8 cellular contexts compared by ENCODE assay signal in genomic region chr6:32186496-32186840, GRCh38. TPM values are rescaled to one million over a fixed set of nuclear protein-coding genes. Genes with fewer than 3 reads are reported as not detected.
DNase-seq lines count a peak whose midpoint lies in the region; ATAC-seq, FAIRE-seq and TF ChIP-seq lines count a peak whose summit lies in the region.
"Had no signal": no experiment of that assay in that cellular context is flagged by ENCODE, and none has a peak within 500 bp of the region (broad histone marks: within the 10 kb centered on the region; RNA-seq: fewer than 3 reads in every experiment).

No MANE protein-coding gene starts in this region.

- peaks cover 12% of the 10 kb centered on the region for H3K79me2 ChIP-seq in GM23338 (replicated peaks; ENCODE audit: insufficient read depth)

- intact Hi-C loops in activated CD4-positive, alpha-beta memory T cell treated with anti-CD3 and anti-CD28 coated beads for 36 hours (cut with micrococcal nuclease): no loop called here

- POLR2A ChIA-PET in activated CD4-positive, alpha-beta memory T cell treated with anti-CD3 and anti-CD28 coated beads for 36 hours (lab: Charles Lee): interaction anchor here (8.5 kb wide), 1 partner anchor 8 kb away, joined by 57 read pairs; the partner anchor contains the start of genes AGPAT1 and RNF5

- H3K36me3 Mint-ChIP-seq in GM23338 (ENCODE audit: low read depth) (peaks cover 55% of the 10 kb centered on the region), immature natural killer cell (peaks cover 5 to 24% (median 11%) of the 10 kb centered on the region in 3 donors)
- H3K36me3 Mint-ChIP-seq in activated CD4-positive, alpha-beta memory T cell treated with anti-CD3 and anti-CD28 coated beads for 36 hours: peaks cover 54% of the 10 kb centered on the region
- H3K36me3 Mint-ChIP-seq in stimulated activated memory B cell treated with anti-CD40 and anti-IgM and Interleukin-4, amounts not matched to agents 10 μg/mL and 1 μg/mL and 100 μg/mL, for 72 hours: peaks cover 49% of the 10 kb centered on the region

- H3K4me1 Mint-ChIP-seq in GM23338 (peaks cover 41% of the 10 kb centered on the region), immature natural killer cell (peaks cover 44 to 45% of the 10 kb centered on the region in 2 donors)
- H3K4me1 Mint-ChIP-seq in activated CD4-positive, alpha-beta memory T cell treated with anti-CD3 and anti-CD28 coated beads for 36 hours (ENCODE audit: low read depth): peaks cover 54% of the 10 kb centered on the region
- H3K4me1 Mint-ChIP-seq in stimulated activated memory B cell treated with anti-CD40 and anti-IgM and Interleukin-4, amounts not matched to agents 10 μg/mL and 1 μg/mL and 100 μg/mL, for 72 hours: peaks cover 54% of the 10 kb centered on the region

- H3K27me3 ChIP-seq in GM23338 (ENCODE audit: insufficient read depth): no peaks in the 10 kb centered on the region

- TF ChIP-seq POLR2A in H54 (IDR thresholded peaks at IDR 0.05; ENCODE audit: low read depth, low read length): no peak

- H3K27me3 Mint-ChIP-seq in GM23338 (ENCODE audit: insufficient read depth, low read depth, poor library complexity) (peaks cover 27% of the 10 kb centered on the region), immature natural killer cell (ENCODE audit: low read depth in 3 of 3) (peaks cover 6 to 15% (median 13%) of the 10 kb centered on the region in 3 donors)
- H3K27me3 Mint-ChIP-seq in activated CD4-positive, alpha-beta memory T cell treated with anti-CD3 and anti-CD28 coated beads for 36 hours: no peaks in the 10 kb centered on the region
- H3K27me3 Mint-ChIP-seq in stimulated activated memory B cell treated with anti-CD40 and anti-IgM and Interleukin-4, amounts not matched to agents 10 μg/mL and 1 μg/mL and 100 μg/mL, for 72 hours: no peaks in the 10 kb centered on the region

- CTCF ChIA-PET in activated CD4-positive, alpha-beta memory T cell treated with anti-CD3 and anti-CD28 coated beads for 36 hours (lab: Charles Lee): interaction anchor here (1.9 kb wide), 1 partner anchor 9 kb away, joined by 9 read pairs; no protein-coding TSS in a partner anchor

- FAIRE-seq in H54 (lab: Jason Lieb, UNC): no peak

- no peaks in the 10 kb centered on the region; the same call in 2 of the 3 replicates for H3K9me3 Mint-ChIP-seq in GM23338
- H3K9me3 Mint-ChIP-seq in activated CD4-positive, alpha-beta memory T cell treated with anti-CD3 and anti-CD28 coated beads for 36 hours: no peaks in the 10 kb centered on the region
- H3K9me3 Mint-ChIP-seq in immature natural killer cell: no peaks in the 10 kb centered on the region
- no peaks in the 10 kb centered on the region for H3K9me3 Mint-ChIP-seq in stimulated activated memory B cell treated with anti-CD40 and anti-IgM and Interleukin-4, amounts not matched to agents 10 μg/mL and 1 μg/mL and 100 μg/mL, for 72 hours

- H3K4me2 ChIP-seq in GM23338: no peak overlapping the region

- H3K4me3 Mint-ChIP-seq in GM23338 (no peak overlapping the region; the same call in 2 of the 3 replicates), immature natural killer cell (peak overlapping the region in 4 of 5 donors; percentile 19 to 55 (median 38))
- no peak overlapping the region for H3K4me3 Mint-ChIP-seq in activated CD4-positive, alpha-beta memory T cell treated with anti-CD3 and anti-CD28 coated beads for 36 hours
- no peak overlapping the region for H3K4me3 Mint-ChIP-seq in stimulated activated memory B cell treated with anti-CD40 and anti-IgM and Interleukin-4, amounts not matched to agents 10 μg/mL and 1 μg/mL and 100 μg/mL, for 72 hours

- H3F3A ChIP-seq in GM23338 (replicated peaks; ENCODE audit: low read depth): peaks cover 17% of the 10 kb centered on the region

- H4K20me1 ChIP-seq in GM23338 (replicated peaks; ENCODE audit: insufficient read depth): no peaks in the 10 kb centered on the region

- DNase-seq in GM23338 (ENCODE audit: low spot score) (no peak), immature natural killer cell (no peak), H54 (ENCODE audit: insufficient read length, low spot score) (no peak), amniotic stem cell (lab: John Stamatoyannopoulos, UW) (no peak), medulla oblongata (ENCODE audit: extremely low spot score) (no peak)
- no peak for DNase-seq in activated CD4-positive, alpha-beta memory T cell treated with anti-CD3 and anti-CD28 coated beads for 36 hours
- DNase-seq: effector CD8-positive, alpha-beta T cell had no signal

- H3K4me3 ChIP-seq in GM23338: no peak overlapping the region

- TF ChIP-seq CTCF in GM23338 (conservative IDR thresholded peaks at IDR 0.05; ENCODE audit: low read depth in 2 of 2): no peak

- H3K27ac Mint-ChIP-seq in GM23338 (0 out of 2 replicates have a peak overlapping the region, but pooled peaks have one; percentile 11), immature natural killer cell (peak overlapping the region; percentile 64 to 85 (median 82))
- H3K27ac Mint-ChIP-seq in activated CD4-positive, alpha-beta memory T cell treated with anti-CD3 and anti-CD28 coated beads for 36 hours: peak overlapping the region; percentile 86
- peak overlapping the region; percentile 92 for H3K27ac Mint-ChIP-seq in stimulated activated memory B cell treated with anti-CD40 and anti-IgM and Interleukin-4, amounts not matched to agents 10 μg/mL and 1 μg/mL and 100 μg/mL, for 72 hours

- peak overlapping the region; percentile 39; the same call in 1 of the 2 replicates for H3K27ac ChIP-seq in GM23338 (ENCODE audit: low read depth)

- no peak for ATAC-seq in GM23338
- no peak for ATAC-seq in stimulated activated memory B cell treated with anti-CD40 and anti-IgM and Interleukin-4, amounts not matched to agents 10 μg/mL and 1 μg/mL and 100 μg/mL, for 72 hours

- H3K9me2 ChIP-seq in GM23338 (ENCODE audit: insufficient read depth): no peaks in the 10 kb centered on the region

- H3K36me3 ChIP-seq in GM23338 (ENCODE audit: insufficient read depth): peaks cover 3% of the 10 kb centered on the region; the same call in 1 of the 2 replicates

- H2AFZ ChIP-seq in GM23338: no peak overlapping the region

- peaks cover 22% of the 10 kb centered on the region for H3K4me1 ChIP-seq in GM23338 (ENCODE audit: insufficient read depth)

TF ChIP-seq in GM23338, 12 proteins besides CTCF, POLR2A, EP300 and RAD21 (continues in another document):
- TF ChIP-seq EZH2phosphoT487 (IDR thresholded peaks at IDR 0.05; ENCODE audit: unreplicated experiment) (no peak), ZNF331 (CRISPR knock-in tag; IDR thresholded peaks at IDR 0.05; ENCODE audit: low read depth) (no peak), REST (IDR thresholded peaks at IDR 0.05; ENCODE audit: unreplicated experiment) (no peak), ZNF114 (CRISPR knock-in tag; IDR thresholded peaks at IDR 0.05) (no peak)

RNA-seq across cellular contexts. Expression of gene AGER, which starts 2.4 kb away (rescaled TPM):
- total RNA-seq in GM23338 (2014; rRNA removed; shearing (Covaris generic)): 2.0 and 2.3 TPM in 2 replicates
- polyA plus RNA-seq in GM23338 (2016; fragmentation: Nextera tagmentation; extraction: Ambion mirVana) (3.4 and 5.0 TPM in 2 replicates), immature natural killer cell (under 1 TPM in 2 of 3 donors, not detected in 1; 0.25 to 0.57 TPM)
- total RNA-seq in activated CD4-positive, alpha-beta memory T cell treated with anti-CD3 and anti-CD28 coated beads for 36 hours: 10 to 100 TPM; 16.5 to 23.5 TPM

RNA-seq across cellular contexts. Expression of gene PBX2, which starts 3.5 kb away (rescaled TPM):
- 89.4 and 111 TPM in 2 replicates for total RNA-seq in GM23338 (2014; rRNA removed; shearing (Covaris generic))
- 7.2 and 8.5 TPM in 2 replicates for polyA plus RNA-seq in GM23338 (2016; fragmentation: Nextera tagmentation; extraction: Ambion mirVana)
- total RNA-seq in activated CD4-positive, alpha-beta memory T cell treated with anti-CD3 and anti-CD28 coated beads for 36 hours: 10 to 100 TPM; 63.4 to 65.9 TPM
- polyA plus RNA-seq in immature natural killer cell: 1 to 10 TPM in 2 of 3 donors, under 1 TPM in 1; 0.31 to 2.4 (median 1.6) TPM

RNA-seq across cellular contexts. Expression of gene GPSM3, which starts 6.0 kb away (rescaled TPM):
- 4.7 and 7.8 TPM in 2 replicates for total RNA-seq in GM23338 (2014; rRNA removed; shearing (Covaris generic))
- polyA plus RNA-seq in GM23338 (2016; fragmentation: Nextera tagmentation; extraction: Ambion mirVana) (5.5 and 5.9 TPM in 2 replicates), immature natural killer cell (100 to 1,000 TPM in 1 of 3 donors, 10 to 100 TPM in 2; 82.2 to 123 (median 84.5) TPM)
- 100 to 1,000 TPM; 117 to 118 TPM for total RNA-seq in activated CD4-positive, alpha-beta memory T cell treated with anti-CD3 and anti-CD28 coated beads for 36 hours

RNA-seq across cellular contexts. Expression of gene RNF5, which starts 8.3 kb away (rescaled TPM):
- 119 and 127 TPM in 2 replicates for total RNA-seq in GM23338 (2014; rRNA removed; shearing (Covaris generic))
- 164 and 173 TPM in 2 replicates for polyA plus RNA-seq in GM23338 (2016; fragmentation: Nextera tagmentation; extraction: Ambion mirVana)
- total RNA-seq in activated CD4-positive, alpha-beta memory T cell treated with anti-CD3 and anti-CD28 coated beads for 36 hours: 10 to 100 TPM; 60.8 to 63.8 TPM
- polyA plus RNA-seq in immature natural killer cell: 100 to 1,000 TPM; 126 to 190 (median 165) TPM

RNA-seq across cellular contexts. Expression of gene AGPAT1, which starts 10.6 kb away (rescaled TPM):
- total RNA-seq in GM23338 (2014; rRNA removed; shearing (Covaris generic)): 58.8 and 82.1 TPM in 2 replicates
- polyA plus RNA-seq in GM23338 (2016; fragmentation: Nextera tagmentation; extraction: Ambion mirVana) (39.5 and 39.8 TPM in 2 replicates), immature natural killer cell (10 to 100 TPM; 14.9 to 24.3 (median 17.2) TPM)
- total RNA-seq in activated CD4-positive, alpha-beta memory T cell treated with anti-CD3 and anti-CD28 coated beads for 36 hours: 10 to 100 TPM; 34.0 to 34.8 TPM

Comparison
In these comparisons a context has a peak if more than half of its experiments do, and no peak if none do; other contexts are left out.
1. H3K27ac Mint-ChIP-seq: peak in every context shown above with its lines; median percentile 92 in stimulated activated memory B cell treated with anti-CD40 and anti-IgM and Interleukin-4, amounts not matched to agents 10 μg/mL and 1 μg/mL and 100 μg/mL, for 72 hours; 86 in activated CD4-positive, alpha-beta memory T cell treated with anti-CD3 and anti-CD28 coated beads for 36 hours; 82 in immature natural killer cell; 11 in GM23338.
2. H3K4me3 Mint-ChIP-seq: peak in immature natural killer cell (4 of 5); none in GM23338 (single experiment), activated CD4-positive, alpha-beta memory T cell treated with anti-CD3 and anti-CD28 coated beads for 36 hours (single experiment) and stimulated activated memory B cell treated with anti-CD40 and anti-IgM and Interleukin-4, amounts not matched to agents 10 μg/mL and 1 μg/mL and 100 μg/mL, for 72 hours (single experiment).
3. RNA of gene GPSM3, which starts 6.0 kb away (total RNA-seq): 117 to 118 TPM in activated CD4-positive, alpha-beta memory T cell treated with anti-CD3 and anti-CD28 coated beads for 36 hours; 4.7 to 7.8 TPM in GM23338; every median in the first group is over 10 times any median in the second.